Comparison of ENCODE assay signal across 21 cellular contexts in genomic region chr6:92196320-92196719, GRCh38.
DNase-seq lines count a peak whose midpoint lies in the region; ATAC-seq and TF ChIP-seq lines count a peak whose summit lies in the region.
"Had no signal": no experiment of that assay in that cellular context is flagged by ENCODE, and none has a peak within 500 bp of the region (broad histone marks: within the 10 kb centered on the region; RNA-seq: fewer than 3 reads in every experiment).

No MANE protein-coding gene starts in this region.

- intact Hi-C loops in vagina (cut with DNase I): no loop called here

- H3K4me1 ChIP-seq in vagina: no peaks in the 10 kb centered on the region
- H3K4me1 ChIP-seq: Peyer's patch had no signal

- no peak for TF ChIP-seq CTCF in vagina (IDR thresholded peaks at IDR 0.05)

- no peaks in the 10 kb centered on the region for H3K9me3 ChIP-seq in vagina
- H3K9me3 ChIP-seq: Peyer's patch had no signal

- no peak for ATAC-seq in GM21723 (IDR thresholded peaks at IDR 0.05; ENCODE audit: unreplicated experiment)

- no peak for TF ChIP-seq POLR2A in vagina (IDR thresholded peaks at IDR 0.05)

- no peaks in the 10 kb centered on the region for H3K27me3 ChIP-seq in vagina
- H3K27me3 ChIP-seq: Peyer's patch had no signal

- H3K36me3 ChIP-seq in vagina: no peaks in the 10 kb centered on the region
- H3K36me3 ChIP-seq: Peyer's patch had no signal

- no peak overlapping the region for H3K27ac ChIP-seq in vagina
- H3K27ac ChIP-seq: 22Rv1, Peyer's patch had no signal

- no peak overlapping the region for H3K4me3 ChIP-seq in vagina
- H3K4me3 ChIP-seq: Peyer's patch had no signal

- DNase-seq in NCI-H446 (lab: John Stamatoyannopoulos, UW): peak; percentile 1 to 35
- no peak for DNase-seq in NCI-H446 treated with DMSO at 0.1 percent for 48 hours (lab: John Stamatoyannopoulos, UW)
- DNase-seq in NCI-H69 (lab: John Stamatoyannopoulos, UW): peak; percentile 12
- peak; percentile 3 for DNase-seq in globus pallidus (ENCODE audit: low spot score)
- DNase-seq in pons (ENCODE audit: low spot score): peak; percentile 11
- DNase-seq in anterior cingulate cortex (lab: John Stamatoyannopoulos, UW): no peak
- DNase-seq in vagina (ENCODE audit: extremely low spot score in 2 of 2): no peak
- DNase-seq: CD8-positive, alpha-beta memory T cell; DMS79 treated with DMSO at 0.1 percent for 48 hours; H9; NCI-H1048; NCI-H1417; NCI-H1694; NCI-H2029 treated with DMSO at 0.1 percent for 48 hours; NCI-H2171 treated with DMSO at 0.1 percent for 48 hours; NCI-H526; OCI-M1; Peyer's patch; SHP77 treated with DMSO at 0.1 percent for 48 hours had no signal

Comparison
In these comparisons a context has a peak if more than half of its experiments do, and no peak if none do; other contexts are left out.
1. DNase-seq: peak in NCI-H446 (2 of 2), NCI-H69 (single experiment), globus pallidus (single experiment) and pons (single experiment); none in NCI-H446 treated with DMSO at 0.1 percent for 48 hours (single experiment), anterior cingulate cortex (0 of 58) and vagina (0 of 2).